ENCODE assay signal across 1 cellular context in the genomic region with DNA sequence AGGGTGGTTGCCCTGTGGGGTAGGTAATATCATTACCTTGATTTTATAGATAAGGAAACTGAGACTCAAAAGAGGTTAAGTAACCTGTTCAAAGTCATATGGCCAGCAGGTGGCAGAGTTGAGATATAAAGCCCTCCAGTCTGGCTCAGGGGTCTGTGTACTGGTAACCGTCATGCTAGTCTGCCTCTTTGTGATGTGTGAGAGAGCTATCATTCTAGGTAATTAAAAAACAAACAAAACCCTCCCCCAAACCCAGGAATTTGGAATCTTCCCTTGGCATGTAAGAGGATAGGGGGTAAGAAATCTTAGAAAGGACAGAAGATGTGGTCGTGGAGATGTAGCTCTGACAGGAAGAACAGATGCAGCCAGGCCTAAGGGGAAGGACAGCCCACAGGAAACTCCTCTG.
TF ChIP-seq lines count a peak whose summit lies in the region.

No MANE protein-coding gene starts in this region.

TF ChIP-seq in A549, 52 proteins besides CTCF, POLR2A, EP300 and RAD21 (continued from another document):
- TF ChIP-seq CBX8 (IDR thresholded peaks at IDR 0.05) (no peak), HOXB5 (CRISPR knock-in tag; IDR thresholded peaks at IDR 0.05) (no peak)
